In genomic region chr13:53342623-53343022, GRCh38 we compare ENCODE assay signal across 21 cellular contexts.
DNase-seq lines count a peak whose midpoint lies in the region; ATAC-seq and TF ChIP-seq lines count a peak whose summit lies in the region.
"Had no signal": no experiment of that assay in that cellular context is flagged by ENCODE, and none has a peak within 500 bp of the region (broad histone marks: within the 10 kb centered on the region; RNA-seq: fewer than 3 reads in every experiment).

No MANE protein-coding gene starts in this region.

- H3K14ac ChIP-seq in H9 (ENCODE audit: insufficient read depth, low read length) (no peak overlapping the region), neuronal stem cell (ENCODE audit: low read length) (no peak overlapping the region)

- H3T11ph ChIP-seq in H9 (ENCODE audit: low read length): no peak overlapping the region

- H2BK12ac ChIP-seq in H9 (ENCODE audit: insufficient read length, low read depth, low read length) (no peak overlapping the region), neuronal stem cell (ENCODE audit: low read length) (no peak overlapping the region)

- peak overlapping the region in 1 of 2 experiments; percentile 16; a peak in 1 of 5 replicates for H3K4me3 Mint-ChIP-seq in H9
- H3K4me3 Mint-ChIP-seq: HFFc6 had no signal

- H2AFZ ChIP-seq in H9 (ENCODE audit: low read length): no peak overlapping the region
- peak overlapping the region; percentile 86 for H2AFZ ChIP-seq in neuronal stem cell (ENCODE audit: low read length)

- no peak overlapping the region for H3K27ac ChIP-seq in H9 (ENCODE audit: insufficient read length, low read depth, low read length)
- H3K27ac ChIP-seq in neuronal stem cell (replicated peaks; ENCODE audit: low read length): no peak overlapping the region
- H3K27ac ChIP-seq in left lung: no peak overlapping the region
- H3K27ac ChIP-seq: A549, HL-60 had no signal

- H3K18ac ChIP-seq in H9 (ENCODE audit: insufficient read length, low read depth, low read length) (no peak overlapping the region), neuronal stem cell (ENCODE audit: low read length) (no peak overlapping the region)

- H3K4me3 ChIP-seq in NT2/D1 (ENCODE audit: insufficient read length, low read depth) (no peak overlapping the region), iPS-18c (ENCODE audit: insufficient read depth, low read depth, low read length) (0 out of 2 replicates have a peak overlapping the region, but pooled peaks have one; percentile 0), neuronal stem cell (ENCODE audit: low read length in 2 of 2) (no peak overlapping the region), left lung (no peak overlapping the region)
- H3K4me3 ChIP-seq: A549 had no signal

- no peak overlapping the region for H2BK20ac ChIP-seq in H9 (ENCODE audit: low read depth, low read length, poor library complexity, severe bottlenecking)

- ATAC-seq in GM19397 (IDR thresholded peaks at IDR 0.05; ENCODE audit: unreplicated experiment): no peak
- ATAC-seq in GM21390 (IDR thresholded peaks at IDR 0.05; ENCODE audit: unreplicated experiment): no peak
- ATAC-seq in left lung: no peak
- ATAC-seq: A549, PC-3 had no signal

- no CpG with 5 or more reads among the region's 2 CpGs for WGBS in H9 (ENCODE audit: extremely low coverage, insufficient read length, low lambda C conversion rate)
- WGBS in neuronal stem cell (ENCODE audit: extremely low coverage in 2 of 2, insufficient read length in 2 of 2, insufficient replicate concordance in 1 of 2), 2 donors: no CpG with 5 or more reads among the region's 2 CpGs

- H2BK15ac ChIP-seq in H9 (ENCODE audit: low read depth, low read length) (no peak overlapping the region), neuronal stem cell (ENCODE audit: low read length) (no peak overlapping the region)

- H4K91ac ChIP-seq in H9 (ENCODE audit: insufficient read length, low read depth, low read length) (no peak overlapping the region), neuronal stem cell (ENCODE audit: low read depth, low read length, poor library complexity) (no peak overlapping the region)

- no peaks in the 10 kb centered on the region for H3K79me1 ChIP-seq in H9 (ENCODE audit: insufficient read depth, low read depth, low read length, poor library complexity, severe bottlenecking)
- H3K79me1 ChIP-seq in neuronal stem cell (ENCODE audit: low read depth, low read length): no peaks in the 10 kb centered on the region

- no peak overlapping the region for H3K56ac ChIP-seq in H9 (ENCODE audit: insufficient read length, low read depth, low read length)

- no peak overlapping the region for H4K8ac ChIP-seq in H9 (replicated peaks; ENCODE audit: insufficient read length, low read depth, low read length)
- no peak overlapping the region for H4K8ac ChIP-seq in neuronal stem cell (ENCODE audit: low read depth, low read length)

- H3K27me3 ChIP-seq in H9 (ENCODE audit: insufficient read depth, low read length) (peaks cover 20% of the 10 kb centered on the region; the same call in 1 of the 2 replicates), NT2/D1 (ENCODE audit: insufficient read depth, insufficient read length) (no peaks in the 10 kb centered on the region), neuronal stem cell (ENCODE audit: control insufficient read depth in 3 of 3, insufficient read depth in 3 of 3, low read depth in 1 of 3, low read length in 3 of 3) (no peaks in the 10 kb centered on the region), left lung (no peaks in the 10 kb centered on the region)
- H3K27me3 ChIP-seq: BE2C had no signal

- H2BK120ac ChIP-seq in H9 (ENCODE audit: low read depth, low read length, poor library complexity, severe bottlenecking) (no peak overlapping the region), neuronal stem cell (ENCODE audit: low read depth, low read length) (no peak overlapping the region)

- H4K20me1 ChIP-seq in H9 (ENCODE audit: control insufficient read depth, insufficient read depth, insufficient read length): no peaks in the 10 kb centered on the region

- peaks cover 7% of the 10 kb centered on the region for H3K4me1 ChIP-seq in H9 (ENCODE audit: insufficient read depth, low read length)
- peaks cover 4% of the 10 kb centered on the region for H3K4me1 ChIP-seq in NT2/D1 (ENCODE audit: insufficient read depth, insufficient read length)
- H3K4me1 ChIP-seq in neuronal stem cell (ENCODE audit: control insufficient read depth in 2 of 2, insufficient read depth in 1 of 2, low read depth in 1 of 2, low read length in 2 of 2): peaks cover 8% of the 10 kb centered on the region in 2 donors
- H3K4me1 ChIP-seq in left lung: no peaks in the 10 kb centered on the region
- H3K4me1 ChIP-seq: A549, BE2C had no signal

- no peak overlapping the region for H3K23ac ChIP-seq in H9 (ENCODE audit: insufficient read length, low read depth, low read length)
- H3K23ac ChIP-seq in neuronal stem cell (ENCODE audit: low read depth, low read length, poor library complexity): no peak overlapping the region

- peaks cover 52% of the 10 kb centered on the region in 2 experiments for H3K4me1 Mint-ChIP-seq in H9

- H3K9me3 ChIP-seq in H9 (ENCODE audit: control insufficient read depth, low read depth, low read length): no peaks in the 10 kb centered on the region
- H3K9me3 ChIP-seq in NT2/D1 (ENCODE audit: insufficient read depth, low read length): no peaks in the 10 kb centered on the region
- H3K9me3 ChIP-seq in iPS-18c (ENCODE audit: control insufficient read depth, insufficient read depth, low read length): no peaks in the 10 kb centered on the region
- H3K9me3 ChIP-seq in neuronal stem cell (replicated peaks in 1 of 2; ENCODE audit: control insufficient read depth in 2 of 2, insufficient read depth in 1 of 2, low read depth in 1 of 2, low read length in 2 of 2): no peaks in the 10 kb centered on the region
- peaks cover 0 to 4% of the 10 kb centered on the region in 2 donors for H3K9me3 ChIP-seq in left lung
- H3K9me3 ChIP-seq: A549, BE2C had no signal

- no peaks in the 10 kb centered on the region for H3K36me3 ChIP-seq in NT2/D1 (ENCODE audit: insufficient read depth, insufficient read length, low read length)
- no peaks in the 10 kb centered on the region for H3K36me3 ChIP-seq in neuronal stem cell (replicated peaks in 1 of 2; ENCODE audit: control insufficient read depth in 2 of 2, insufficient read depth in 2 of 2, low read length in 2 of 2)
- H3K36me3 ChIP-seq in left lung: no peaks in the 10 kb centered on the region
- H3K36me3 ChIP-seq: BE2C had no signal

- peaks cover 0 to 12% (median 1%) of the 10 kb centered on the region in 3 experiments; a peak in 2 of 7 replicates for H3K36me3 Mint-ChIP-seq in H9 (ENCODE audit: insufficient read depth in 1 of 3, low read depth in 3 of 3)

- H3K4me2 ChIP-seq in H9 (ENCODE audit: insufficient read depth, insufficient read length, low read length): peak overlapping the region; percentile 28
- H3K4me2 ChIP-seq in neuronal stem cell (ENCODE audit: insufficient read depth, low read length, poor library complexity, severe bottlenecking): no peak overlapping the region
- H3K4me2 ChIP-seq: A549 had no signal

- H3K27ac Mint-ChIP-seq in H9: peak overlapping the region; percentile 92 to 98 (median 94)
- H3K27ac Mint-ChIP-seq: HFFc6 had no signal

- peaks cover 0 to 6% of the 10 kb centered on the region in 2 experiments; a peak in 2 of 5 replicates for H3K9me3 Mint-ChIP-seq in H9

- peaks cover 69% of the 10 kb centered on the region for H3K27me3 Mint-ChIP-seq in H9 (ENCODE audit: low read depth)

- H3K23me2 ChIP-seq in H9 (ENCODE audit: insufficient read length, low read depth, low read length, poor library complexity, severe bottlenecking): no peaks in the 10 kb centered on the region

- intact Hi-C loops in left lung (cut with DNase I): no loop called here

- DNase-seq in H9 (peak; percentile 35), NT2/D1 (ENCODE audit: low read depth, low spot score) (peak; percentile 2), neuronal stem cell (ENCODE audit: low spot score) (no peak), left lung (no peak)
- DNase-seq in activated T-cell treated with anti-CD3 and anti-CD28 coated beads, Interleukin-2, amount 50 U/mL, for 1 hour: no peak
- DNase-seq: BE2C, DND-41, HFFc6, IMR-90, MV-4-11, NCI-H1694 treated with DMSO at 0.1 percent for 48 hours, NCI-H2081 treated with DMSO at 0.1 percent for 48 hours, NCI-H2171 treated with DMSO at 0.1 percent for 48 hours, NCI-H524 treated with DMSO at 0.1 percent for 48 hours, PC-3, Right ventricle myocardium superior had no signal

- TF ChIP-seq CTCF in H9 (conservative IDR thresholded peaks at IDR 0.05): peak; percentile 38; the same call in 1 of the 3 replicates
- no peak for TF ChIP-seq CTCF in left lung (IDR thresholded peaks at IDR 0.05)

- H2BK5ac ChIP-seq in H9 (ENCODE audit: insufficient read length, low read length) (no peak overlapping the region), neuronal stem cell (ENCODE audit: low read length) (no peak overlapping the region)

- no peaks in the 10 kb centered on the region for H3K79me2 ChIP-seq in H9 (ENCODE audit: insufficient read depth, low read length)

- H3K4ac ChIP-seq in H9 (ENCODE audit: low read depth, low read length) (no peak overlapping the region), neuronal stem cell (ENCODE audit: low read length) (no peak overlapping the region)

- H3K9ac ChIP-seq in H9 (ENCODE audit: extremely low read depth, insufficient read length, low read length) (no peak overlapping the region), NT2/D1 (ENCODE audit: insufficient read length, low read depth) (no peak overlapping the region), neuronal stem cell (ENCODE audit: low read depth, low read length, poor library complexity) (no peak overlapping the region)

- no peak overlapping the region for H4K5ac ChIP-seq in H9 (ENCODE audit: insufficient read length, low read depth, low read length)

- H2AK5ac ChIP-seq in H9 (ENCODE audit: insufficient read length, low read length): no peak overlapping the region
- no peak overlapping the region for H2AK5ac ChIP-seq in neuronal stem cell (ENCODE audit: low read depth, low read length)

Comparison
In these comparisons a context has a peak if more than half of its experiments do, and no peak if none do; other contexts are left out.
1. DNase-seq: peak in H9 (single experiment) and NT2/D1 (single experiment); none in neuronal stem cell (single experiment), activated T-cell treated with anti-CD3 and anti-CD28 coated beads, Interleukin-2, amount 50 U/mL, for 1 hour (single experiment) and left lung (0 of 2).